ENCODE assay signal across 2 cellular contexts in genomic region chrX:56813318-56813837, GRCh38.
TF ChIP-seq lines count a peak whose summit lies in the region.

No MANE protein-coding gene starts in this region.

TF ChIP-seq in SK-N-SH treated with all-trans-retinoic acid at 6 μM for 48 hours, 23 proteins besides CTCF, POLR2A, EP300 and RAD21 (continued from another document):
- TF ChIP-seq PATZ1 (CRISPR knock-in tag; IDR thresholded peaks at IDR 0.05; ENCODE audit: borderline replicate concordance): no peak
- no peak for TF ChIP-seq CSDC2 (CRISPR knock-in tag; IDR thresholded peaks at IDR 0.05)
- no peak for TF ChIP-seq SNAI2 (CRISPR knock-in tag; IDR thresholded peaks at IDR 0.05)
- TF ChIP-seq CSRNP3 (CRISPR knock-in tag; IDR thresholded peaks at IDR 0.05): no peak
- no peak for TF ChIP-seq ISL1 (CRISPR knock-in tag; IDR thresholded peaks at IDR 0.05)
- no peak for TF ChIP-seq ARNTL (CRISPR knock-in tag; IDR thresholded peaks at IDR 0.05; ENCODE audit: borderline replicate concordance, low read depth)
- TF ChIP-seq, protein P1, sequence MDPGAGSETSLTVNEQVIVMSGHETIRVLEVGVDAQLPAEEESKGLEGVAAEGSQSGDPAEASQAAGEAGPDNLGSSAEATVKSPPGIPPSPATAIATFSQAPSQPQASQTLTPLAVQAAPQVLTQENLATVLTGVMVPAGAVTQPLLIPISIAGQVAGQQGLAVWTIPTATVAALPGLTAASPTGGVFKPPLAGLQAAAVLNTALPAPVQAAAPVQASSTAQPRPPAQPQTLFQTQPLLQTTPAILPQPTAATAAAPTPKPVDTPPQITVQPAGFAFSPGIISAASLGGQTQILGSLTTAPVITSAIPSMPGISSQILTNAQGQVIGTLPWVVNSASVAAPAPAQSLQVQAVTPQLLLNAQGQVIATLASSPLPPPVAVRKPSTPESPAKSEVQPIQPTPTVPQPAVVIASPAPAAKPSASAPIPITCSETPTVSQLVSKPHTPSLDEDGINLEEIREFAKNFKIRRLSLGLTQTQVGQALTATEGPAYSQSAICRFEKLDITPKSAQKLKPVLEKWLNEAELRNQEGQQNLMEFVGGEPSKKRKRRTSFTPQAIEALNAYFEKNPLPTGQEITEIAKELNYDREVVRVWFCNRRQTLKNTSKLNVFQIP (CRISPR knock-in tag; IDR thresholded peaks at IDR 0.05; ENCODE audit: borderline replicate concordance, low read depth): no peak
- TF ChIP-seq ZC3H10 (CRISPR knock-in tag; IDR thresholded peaks at IDR 0.05): no peak
- TF ChIP-seq ZNF565 (CRISPR knock-in tag; conservative IDR thresholded peaks at IDR 0.05; ENCODE audit: low read depth): no peak
- no peak for TF ChIP-seq ZNF70 (CRISPR knock-in tag; IDR thresholded peaks at IDR 0.05)

TF ChIP-seq in GM12878, 131 proteins besides CTCF, POLR2A, EP300 and RAD21 (continued from another document):
- TF ChIP-seq POU2F2 (IDR thresholded peaks at IDR 0.05; ENCODE audit: borderline replicate concordance, low read depth, low read length): no peak
